In genomic region chr3:50155891-50156290, GRCh38 we compare ENCODE assay signal across 8 cellular contexts. TPM values are rescaled to one million over a fixed set of nuclear protein-coding genes. Genes with fewer than 3 reads are reported as not detected.
DNase-seq lines count a peak whose midpoint lies in the region; ATAC-seq and TF ChIP-seq lines count a peak whose summit lies in the region.
"Had no signal": no experiment of that assay in that cellular context is flagged by ENCODE, and none has a peak within 500 bp of the region (broad histone marks: within the 10 kb centered on the region; RNA-seq: fewer than 3 reads in every experiment).

No MANE protein-coding gene starts in this region.

- peaks cover 3% of the 10 kb centered on the region for H3K9me3 ChIP-seq in iPS-18c (ENCODE audit: control insufficient read depth, insufficient read depth, low read length)

- no peak for DNase-seq in HFF-Myc (ENCODE audit: extremely low read depth, low read depth)
- DNase-seq in activated T-helper 1 cell treated with anti-CD3 and anti-CD28 coated beads, Interleukin-12 subunit alpha, Interleukin-12 subunit beta, Interleukin-2, Interleukin-4 antibody, amounts not matched to agents 30 ng/mL and 10 ng/mL and 1 ng/mL, durations not matched to agents 14 hours and 24 hours and 36 hours (ENCODE audit: low spot score): no peak
- DNase-seq: SIG-M5 had no signal

- H3K9me3 Mint-ChIP-seq in activated T-helper 1 cell treated with anti-CD3 and anti-CD28 coated beads, Interleukin-12 subunit alpha, Interleukin-12 subunit beta, Interleukin-2, Interleukin-4 antibody, amounts not matched to agents 30 ng/mL and 10 ng/mL and 1 ng/mL, durations not matched to agents 14 hours and 24 hours and 36 hours: no peaks in the 10 kb centered on the region
- H3K9me3 Mint-ChIP-seq in stimulated activated memory B cell treated with anti-CD40 and anti-IgM and Interleukin-4, amounts not matched to agents 10 μg/mL and 1 μg/mL and 100 μg/mL, for 72 hours: no peaks in the 10 kb centered on the region

- ATAC-seq in stimulated activated memory B cell treated with anti-CD40 and anti-IgM and Interleukin-4, amounts not matched to agents 10 μg/mL and 1 μg/mL and 100 μg/mL, for 72 hours: no peak
- no peak for ATAC-seq in GM18858 (IDR thresholded peaks at IDR 0.05; ENCODE audit: unreplicated experiment)
- no peak for ATAC-seq in GM18873 (IDR thresholded peaks at IDR 0.05; ENCODE audit: low FRiP score, unreplicated experiment)
- ATAC-seq in GM19324 (IDR thresholded peaks at IDR 0.05; ENCODE audit: low FRiP score, unreplicated experiment): no peak

- peak overlapping the region; percentile 79 for H3K4me3 Mint-ChIP-seq in activated T-helper 1 cell treated with anti-CD3 and anti-CD28 coated beads, Interleukin-12 subunit alpha, Interleukin-12 subunit beta, Interleukin-2, Interleukin-4 antibody, amounts not matched to agents 30 ng/mL and 10 ng/mL and 1 ng/mL, durations not matched to agents 14 hours and 24 hours and 36 hours
- H3K4me3 Mint-ChIP-seq in stimulated activated memory B cell treated with anti-CD40 and anti-IgM and Interleukin-4, amounts not matched to agents 10 μg/mL and 1 μg/mL and 100 μg/mL, for 72 hours: peak overlapping the region; percentile 70

- intact Hi-C loops in activated T-helper 1 cell treated with anti-CD3 and anti-CD28 coated beads, Interleukin-12 subunit alpha, Interleukin-12 subunit beta, Interleukin-2, Interleukin-4 antibody, amounts not matched to agents 30 ng/mL and 10 ng/mL and 1 ng/mL, durations not matched to agents 14 hours and 24 hours and 36 hours (cut with micrococcal nuclease): loop anchor here (1.0 to 2.0 kb wide), 5 partner anchors 15 to 79 kb away; partner anchors contain the start of gene RBM5

- H3K27ac Mint-ChIP-seq in activated T-helper 1 cell treated with anti-CD3 and anti-CD28 coated beads, Interleukin-12 subunit alpha, Interleukin-12 subunit beta, Interleukin-2, Interleukin-4 antibody, amounts not matched to agents 30 ng/mL and 10 ng/mL and 1 ng/mL, durations not matched to agents 14 hours and 24 hours and 36 hours: no peak overlapping the region
- no peak overlapping the region for H3K27ac Mint-ChIP-seq in stimulated activated memory B cell treated with anti-CD40 and anti-IgM and Interleukin-4, amounts not matched to agents 10 μg/mL and 1 μg/mL and 100 μg/mL, for 72 hours

- H3K36me3 Mint-ChIP-seq in activated T-helper 1 cell treated with anti-CD3 and anti-CD28 coated beads, Interleukin-12 subunit alpha, Interleukin-12 subunit beta, Interleukin-2, Interleukin-4 antibody, amounts not matched to agents 30 ng/mL and 10 ng/mL and 1 ng/mL, durations not matched to agents 14 hours and 24 hours and 36 hours (ENCODE audit: low read depth): no peaks in the 10 kb centered on the region
- no peaks in the 10 kb centered on the region for H3K36me3 Mint-ChIP-seq in stimulated activated memory B cell treated with anti-CD40 and anti-IgM and Interleukin-4, amounts not matched to agents 10 μg/mL and 1 μg/mL and 100 μg/mL, for 72 hours

- no peaks in the 10 kb centered on the region for H3K4me1 Mint-ChIP-seq in activated T-helper 1 cell treated with anti-CD3 and anti-CD28 coated beads, Interleukin-12 subunit alpha, Interleukin-12 subunit beta, Interleukin-2, Interleukin-4 antibody, amounts not matched to agents 30 ng/mL and 10 ng/mL and 1 ng/mL, durations not matched to agents 14 hours and 24 hours and 36 hours (ENCODE audit: low read depth)
- peaks cover 23% of the 10 kb centered on the region for H3K4me1 Mint-ChIP-seq in stimulated activated memory B cell treated with anti-CD40 and anti-IgM and Interleukin-4, amounts not matched to agents 10 μg/mL and 1 μg/mL and 100 μg/mL, for 72 hours

- peaks cover 43% of the 10 kb centered on the region for H3K27me3 Mint-ChIP-seq in activated T-helper 1 cell treated with anti-CD3 and anti-CD28 coated beads, Interleukin-12 subunit alpha, Interleukin-12 subunit beta, Interleukin-2, Interleukin-4 antibody, amounts not matched to agents 30 ng/mL and 10 ng/mL and 1 ng/mL, durations not matched to agents 14 hours and 24 hours and 36 hours (ENCODE audit: insufficient read depth)
- peaks cover 43% of the 10 kb centered on the region for H3K27me3 Mint-ChIP-seq in stimulated activated memory B cell treated with anti-CD40 and anti-IgM and Interleukin-4, amounts not matched to agents 10 μg/mL and 1 μg/mL and 100 μg/mL, for 72 hours

- no peak for TF ChIP-seq CTCF in HFF-Myc (IDR thresholded peaks at IDR 0.05; ENCODE audit: low read depth, low read length, missing control alignments)

- peak overlapping the region; percentile 73 for H3K4me3 ChIP-seq in HFF-Myc (replicated peaks; ENCODE audit: low read depth, low read length)
- peak overlapping the region; percentile 71 for H3K4me3 ChIP-seq in iPS-18c (ENCODE audit: insufficient read depth, low read depth, low read length)

RNA-seq across cellular contexts. Expression of gene SEMA3F, which starts 0.8 kb away (rescaled TPM):
- 0.21 and 0.42 TPM in 2 replicates for total RNA-seq in activated T-helper 1 cell treated with anti-CD3 and anti-CD28 coated beads, Interleukin-12 subunit alpha, Interleukin-12 subunit beta, Interleukin-2, Interleukin-4 antibody, amounts not matched to agents 30 ng/mL and 10 ng/mL and 1 ng/mL, durations not matched to agents 14 hours and 24 hours and 36 hours

RNA-seq across cellular contexts. Expression of gene GNAT1, which starts 35.5 kb away (rescaled TPM):
- total RNA-seq in activated T-helper 1 cell treated with anti-CD3 and anti-CD28 coated beads, Interleukin-12 subunit alpha, Interleukin-12 subunit beta, Interleukin-2, Interleukin-4 antibody, amounts not matched to agents 30 ng/mL and 10 ng/mL and 1 ng/mL, durations not matched to agents 14 hours and 24 hours and 36 hours: not detected in 2 replicates

RNA-seq across cellular contexts. Expression of gene SLC38A3, which starts 49.2 kb away (rescaled TPM):
- not detected in 2 replicates for total RNA-seq in activated T-helper 1 cell treated with anti-CD3 and anti-CD28 coated beads, Interleukin-12 subunit alpha, Interleukin-12 subunit beta, Interleukin-2, Interleukin-4 antibody, amounts not matched to agents 30 ng/mL and 10 ng/mL and 1 ng/mL, durations not matched to agents 14 hours and 24 hours and 36 hours
